Comparison of ENCODE assay signal across 12 cellular contexts in the genomic region with DNA sequence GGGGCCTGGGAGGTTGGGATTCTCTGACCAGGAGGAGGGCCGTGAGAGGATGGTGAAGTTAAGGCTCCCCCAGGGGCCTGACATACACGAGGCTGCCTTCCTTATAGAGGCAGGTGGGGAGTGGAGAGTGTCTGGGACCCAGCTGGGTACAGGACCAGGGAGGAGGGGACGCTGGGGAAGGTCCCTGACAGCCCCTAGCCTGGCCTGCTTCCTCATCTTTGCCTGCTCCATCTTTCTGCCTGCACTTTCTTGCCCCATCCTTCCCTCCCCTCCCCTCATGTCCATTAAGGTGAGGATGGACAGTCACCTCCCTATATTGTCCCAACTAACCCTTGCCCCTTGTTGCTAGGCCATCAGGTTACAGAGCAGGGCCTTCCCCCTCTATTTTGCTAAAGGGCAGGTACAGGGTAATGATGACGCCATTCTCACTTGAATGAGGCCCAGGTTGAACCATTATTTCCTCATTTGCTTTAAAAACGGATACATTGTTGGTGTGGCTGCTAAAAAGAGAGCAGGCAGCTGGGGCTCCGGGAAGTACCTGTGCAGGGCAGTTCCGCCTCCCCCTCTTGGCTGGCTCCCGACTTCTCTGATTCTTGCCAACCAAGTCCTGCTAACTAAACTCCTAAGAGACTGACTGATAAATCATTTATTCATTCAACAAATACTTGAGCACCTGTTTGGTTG. TPM values are rescaled to one million over a fixed set of nuclear protein-coding genes. Genes with fewer than 3 reads are reported as not detected.
A peak's percentile ranks its signal among the peaks of the same experiment; 100 is the strongest.
DNase-seq lines count a peak whose midpoint lies in the region; ATAC-seq and TF ChIP-seq lines count a peak whose summit lies in the region.
"Had no signal": no experiment of that assay in that cellular context is flagged by ENCODE, and none has a peak within 500 bp of the region (broad histone marks: within the 10 kb centered on the region; RNA-seq: fewer than 3 reads in every experiment).

No MANE protein-coding gene starts in this region.

- no peaks in the 10 kb centered on the region for H3K4me1 ChIP-seq in aorta (ENCODE audit: control insufficient read depth in 1 of 2, insufficient read depth in 2 of 2, low read length in 2 of 2)

- 84 to 86% methylated on average over 8 of the region's 8 CpGs for WGBS in aorta, 2 donors

- no peak for TF ChIP-seq CTCF in GM13976 (IDR thresholded peaks at IDR 0.05; ENCODE audit: borderline replicate concordance, control extremely low read depth, extremely low read depth, insufficient read depth, missing control alignments)

- DNase-seq in GM13976 (ENCODE audit: low spot score) (peak; percentile 68), SKM-1 (lab: John Stamatoyannopoulos, UW; ENCODE audit: unreplicated experiment) (peak; percentile 45), NCI-H1105 treated with DMSO at 0.1 percent for 48 hours (lab: John Stamatoyannopoulos, UW) (no peak), aorta (no peak), retina (no peak)
- peak in 1 of 10 donors; percentile 69 for DNase-seq in naive thymus-derived CD8-positive, alpha-beta T cell
- DNase-seq: activated CD4-positive, CD25-positive, alpha-beta regulatory T cell treated with anti-CD3 and anti-CD28 coated beads, Interleukin-2, amount 50 U/mL, for 72 hours; NCI-H1092 had no signal

- in situ Hi-C loops in GM13976 (cut with MboI; ENCODE audit: low sequenced_read_pairs, unreplicated experiment): no loop called here

- no peaks in the 10 kb centered on the region for H3K9me3 ChIP-seq in aorta (ENCODE audit: control insufficient read depth, low read length)

- peak overlapping the region in 7 of 10 donors; percentile 19 to 80 (median 54) for H3K27ac Mint-ChIP-seq in naive thymus-derived CD8-positive, alpha-beta T cell

- H3K36me3 Mint-ChIP-seq in naive thymus-derived CD8-positive, alpha-beta T cell: peaks cover 0 to 4% (median 0%) of the 10 kb centered on the region in 3 donors

- intact Hi-C loops in aorta (cut with DNase I): no loop called here

- POLR2A ChIA-PET in naive thymus-derived CD8-positive, alpha-beta T cell (lab: Charles Lee): interaction anchor here (0.5 to 30.2 kb wide), 5 partner anchors 10 to 38 kb away, joined by 3 to 1112 read pairs (median 3); a partner anchor contains a TSS

- peak overlapping the region in 1 of 10 donors; percentile 2 for H3K4me3 Mint-ChIP-seq in naive thymus-derived CD8-positive, alpha-beta T cell

- no peaks in the 10 kb centered on the region for H3K9me3 Mint-ChIP-seq in naive thymus-derived CD8-positive, alpha-beta T cell

- H3K27me3 Mint-ChIP-seq in naive thymus-derived CD8-positive, alpha-beta T cell: no peaks in the 10 kb centered on the region

- peak; percentile 46 for ATAC-seq in GM21447 (IDR thresholded peaks at IDR 0.05; ENCODE audit: unreplicated experiment)
- ATAC-seq in naive thymus-derived CD8-positive, alpha-beta T cell: peak; percentile 56 to 88
- no peak for ATAC-seq in HG02759 (IDR thresholded peaks at IDR 0.05; ENCODE audit: unreplicated experiment)
- no peak for ATAC-seq in aorta (ENCODE audit: low FRiP score)

- H3K27me3 ChIP-seq in aorta (ENCODE audit: control insufficient read depth in 1 of 2, insufficient read depth in 2 of 2, low read length in 1 of 2): no peaks in the 10 kb centered on the region

- no peak overlapping the region for H3K4me3 ChIP-seq in aorta (ENCODE audit: low read length in 2 of 2)

- H3K36me3 ChIP-seq in aorta (ENCODE audit: control insufficient read depth in 1 of 2, insufficient read depth in 2 of 2, low read length in 1 of 2): no peaks in the 10 kb centered on the region

- no peak overlapping the region for H3K27ac ChIP-seq in aorta (ENCODE audit: low read depth in 1 of 2, low read length in 2 of 2)

- H3K4me1 Mint-ChIP-seq in naive thymus-derived CD8-positive, alpha-beta T cell: peaks cover 13 to 56% (median 34%) of the 10 kb centered on the region in 4 donors

RNA-seq across cellular contexts. Expression of a gene that starts 1.3 kb away (rescaled TPM):
- under 1 TPM in 1 of 2 experiments, not detected in 1; 0.60 TPM for total RNA-seq in naive thymus-derived CD8-positive, alpha-beta T cell
- polyA plus RNA-seq in naive thymus-derived CD8-positive, alpha-beta T cell: not detected
- total RNA-seq in aorta: not detected
- polyA plus RNA-seq in aorta: under 1 TPM in 1 of 2 donors, not detected in 1; 0.13 TPM
- total RNA-seq: endothelial cell of umbilical vein, pulmonary artery endothelial cell had no signal
- polyA plus RNA-seq: endothelial cell of umbilical vein had no signal

RNA-seq across cellular contexts. Expression of a gene that starts 16.9 kb away (rescaled TPM):
- 100 to 1,000 TPM; 367 to 370 TPM for total RNA-seq in naive thymus-derived CD8-positive, alpha-beta T cell
- polyA plus RNA-seq in naive thymus-derived CD8-positive, alpha-beta T cell: 100 to 1,000 TPM in 1 of 3 donors, 10 to 100 TPM in 2; 62.5 to 141 (median 72.9) TPM
- total RNA-seq in aorta: 10 to 100 TPM in 1 of 2 donors, 1 to 10 TPM in 1; 6.6 to 14.4 TPM
- 1 to 10 TPM; 1.0 to 8.0 TPM for polyA plus RNA-seq in aorta

RNA-seq across cellular contexts. Expression of a gene that starts 18.9 kb away (rescaled TPM):
- total RNA-seq in naive thymus-derived CD8-positive, alpha-beta T cell: 100 to 1,000 TPM; 809 to 819 TPM
- polyA plus RNA-seq in naive thymus-derived CD8-positive, alpha-beta T cell: 100 to 1,000 TPM; 186 to 253 (median 209) TPM
- 10 to 100 TPM; 33.7 to 63.2 TPM for total RNA-seq in aorta
- 1 to 10 TPM; 5.5 to 9.1 TPM for polyA plus RNA-seq in aorta

RNA-seq across cellular contexts. Expression of a gene that starts 20.9 kb away (rescaled TPM):
- total RNA-seq in naive thymus-derived CD8-positive, alpha-beta T cell: 10 to 100 TPM; 58.1 to 66.6 TPM
- 100 to 1,000 TPM in 1 of 3 donors, 10 to 100 TPM in 2; 88.4 to 108 (median 92.1) TPM for polyA plus RNA-seq in naive thymus-derived CD8-positive, alpha-beta T cell
- 10 to 100 TPM; 67.7 to 69.9 TPM for total RNA-seq in aorta
- polyA plus RNA-seq in aorta: 10 to 100 TPM; 49.0 to 91.9 TPM

RNA-seq across cellular contexts. Expression of a gene that starts 39.4 kb away (rescaled TPM):
- total RNA-seq in naive thymus-derived CD8-positive, alpha-beta T cell: not detected
- 1 to 10 TPM in 1 of 3 donors, under 1 TPM in 1, not detected in 1; 0.18 to 1.1 TPM for polyA plus RNA-seq in naive thymus-derived CD8-positive, alpha-beta T cell
- total RNA-seq in aorta: 1 to 10 TPM; 2.4 to 3.8 TPM
- 1 to 10 TPM; 1.1 to 2.7 TPM for polyA plus RNA-seq in aorta

Comparison
In these comparisons a context has a peak if more than half of its experiments do, and no peak if none do; other contexts are left out.
1. DNase-seq: peak in GM13976 (single experiment) and SKM-1 (single experiment); none in NCI-H1105 treated with DMSO at 0.1 percent for 48 hours (single experiment), aorta (0 of 2) and retina (single experiment).
2. ATAC-seq: peak in GM21447 (single experiment) and naive thymus-derived CD8-positive, alpha-beta T cell (2 of 2); none in HG02759 (single experiment) and aorta (single experiment).
3. RNA of a gene that starts 16.9 kb away (total RNA-seq): 367 to 370 TPM in naive thymus-derived CD8-positive, alpha-beta T cell; 6.6 to 14.4 TPM in aorta; every median in the first group is over 10 times any median in the second.
4. RNA of a gene that starts 18.9 kb away (total RNA-seq): 809 to 819 TPM in naive thymus-derived CD8-positive, alpha-beta T cell; 33.7 to 63.2 TPM in aorta; every median in the first group is over 10 times any median in the second.